17 cellular contexts compared by ENCODE assay signal in genomic region chr2:60861736-60862135, GRCh38. TPM values are rescaled to one million over a fixed set of nuclear protein-coding genes. Genes with fewer than 3 reads are reported as not detected.
DNase-seq lines count a peak whose midpoint lies in the region; ATAC-seq, FAIRE-seq and TF ChIP-seq lines count a peak whose summit lies in the region.
"Had no signal": no experiment of that assay in that cellular context is flagged by ENCODE, and none has a peak within 500 bp of the region (broad histone marks: within the 10 kb centered on the region; RNA-seq: fewer than 3 reads in every experiment).

No MANE protein-coding gene starts in this region.

- intact Hi-C loops in activated B cell treated with CpG ODN at 0.5 μM for 24 hours (cut with micrococcal nuclease), result no loop called here
- intact Hi-C loops in activated T-helper 1 cell treated with anti-CD3 and anti-CD28 coated beads, Interleukin-12 subunit alpha, Interleukin-12 subunit beta, Interleukin-2, Interleukin-4 antibody, amounts not matched to agents 30 ng/mL and 10 ng/mL and 1 ng/mL, durations not matched to agents 14 hours and 24 hours and 36 hours (cut with micrococcal nuclease), result no loop called here

- peaks cover 4% of the 10 kb centered on the region for H3K36me3 Mint-ChIP-seq in activated B cell treated with CpG ODN at 0.5 μM for 24 hours (ENCODE audit: low read depth)
- H3K36me3 Mint-ChIP-seq in neural crest cell (ENCODE audit: low read depth), result no peaks in the 10 kb centered on the region
- H3K36me3 Mint-ChIP-seq in activated T-helper 1 cell treated with anti-CD3 and anti-CD28 coated beads, Interleukin-12 subunit alpha, Interleukin-12 subunit beta, Interleukin-2, Interleukin-4 antibody, amounts not matched to agents 30 ng/mL and 10 ng/mL and 1 ng/mL, durations not matched to agents 14 hours and 24 hours and 36 hours (ENCODE audit: low read depth), result peaks cover 2% of the 10 kb centered on the region

- H3K27me3 Mint-ChIP-seq in activated B cell treated with CpG ODN at 0.5 μM for 24 hours (no peaks in the 10 kb centered on the region), neural crest cell (ENCODE audit: low read depth) (no peaks in the 10 kb centered on the region)
- peaks cover 5% of the 10 kb centered on the region for H3K27me3 Mint-ChIP-seq in activated T-helper 1 cell treated with anti-CD3 and anti-CD28 coated beads, Interleukin-12 subunit alpha, Interleukin-12 subunit beta, Interleukin-2, Interleukin-4 antibody, amounts not matched to agents 30 ng/mL and 10 ng/mL and 1 ng/mL, durations not matched to agents 14 hours and 24 hours and 36 hours (ENCODE audit: insufficient read depth)

- H3K4me3 Mint-ChIP-seq in activated B cell treated with CpG ODN at 0.5 μM for 24 hours (peak overlapping the region; percentile 28), neural crest cell (no peak overlapping the region)
- no peak overlapping the region for H3K4me3 Mint-ChIP-seq in activated T-helper 1 cell treated with anti-CD3 and anti-CD28 coated beads, Interleukin-12 subunit alpha, Interleukin-12 subunit beta, Interleukin-2, Interleukin-4 antibody, amounts not matched to agents 30 ng/mL and 10 ng/mL and 1 ng/mL, durations not matched to agents 14 hours and 24 hours and 36 hours
- H3K4me3 Mint-ChIP-seq: activated naive CD8-positive, alpha-beta T cell treated with anti-CD3 and anti-CD28 coated beads, Interleukin-2, amount 10 ng/mL, durations not matched to agents 7 days and 5 days had no signal

- FAIRE-seq in HTR-8/SVneo (lab: Jason Lieb, UNC), result peak; percentile 16
- FAIRE-seq: GM19239, RCC 7860 had no signal

- H3K4me1 Mint-ChIP-seq in activated B cell treated with CpG ODN at 0.5 μM for 24 hours (peaks cover 44% of the 10 kb centered on the region), neural crest cell (no peaks in the 10 kb centered on the region)
- peaks cover 17% of the 10 kb centered on the region for H3K4me1 Mint-ChIP-seq in activated T-helper 1 cell treated with anti-CD3 and anti-CD28 coated beads, Interleukin-12 subunit alpha, Interleukin-12 subunit beta, Interleukin-2, Interleukin-4 antibody, amounts not matched to agents 30 ng/mL and 10 ng/mL and 1 ng/mL, durations not matched to agents 14 hours and 24 hours and 36 hours (ENCODE audit: low read depth)

- POLR2A ChIA-PET in activated B cell treated with CpG ODN at 0.5 μM for 24 hours (lab: Charles Lee), result interaction anchor here (2.6 kb wide), 1 partner anchor 23 kb away, joined by 12 read pairs; no protein-coding TSS in a partner anchor

- no peak for TF ChIP-seq CTCF in activated B cell treated with CpG ODN at 0.5 μM for 24 hours (IDR thresholded peaks at IDR 0.05)
- TF ChIP-seq CTCF in neural crest cell (conservative IDR thresholded peaks at IDR 0.05), result no peak

- DNase-seq in NCI-H2029 (lab: John Stamatoyannopoulos, UW) (peak; percentile 47), NCI-H2029 treated with DMSO at 0.1 percent for 48 hours (lab: John Stamatoyannopoulos, UW) (no peak), HTR-8/SVneo (ENCODE audit: insufficient read length, low spot score) (no peak), activated B cell treated with CpG ODN at 0.5 μM for 24 hours (no peak), neural crest cell (ENCODE audit: low read depth, low spot score) (no peak), NK-92 (lab: John Stamatoyannopoulos, UW; ENCODE audit: unreplicated experiment) (no peak)
- no peak for DNase-seq in activated T-helper 1 cell treated with anti-CD3 and anti-CD28 coated beads, Interleukin-12 subunit alpha, Interleukin-12 subunit beta, Interleukin-2, Interleukin-4 antibody, amounts not matched to agents 30 ng/mL and 10 ng/mL and 1 ng/mL, durations not matched to agents 14 hours and 24 hours and 36 hours (ENCODE audit: low spot score)
- DNase-seq: activated naive CD8-positive, alpha-beta T cell treated with anti-CD3 and anti-CD28 coated beads, Interleukin-2, amount 10 ng/mL, durations not matched to agents 7 days and 5 days; activated T-cell treated with anti-CD3 and anti-CD28 coated beads, Interleukin-2, amount 50 U/mL, for 1 hour; MG63; NCI-H2081; NCI-H774; stimulated activated naive CD4-positive, alpha-beta T cell; tibial artery had no signal

- H3K9me3 Mint-ChIP-seq in activated B cell treated with CpG ODN at 0.5 μM for 24 hours, result peaks cover 2% of the 10 kb centered on the region
- no peaks in the 10 kb centered on the region for H3K9me3 Mint-ChIP-seq in neural crest cell
- peaks cover 13% of the 10 kb centered on the region for H3K9me3 Mint-ChIP-seq in activated T-helper 1 cell treated with anti-CD3 and anti-CD28 coated beads, Interleukin-12 subunit alpha, Interleukin-12 subunit beta, Interleukin-2, Interleukin-4 antibody, amounts not matched to agents 30 ng/mL and 10 ng/mL and 1 ng/mL, durations not matched to agents 14 hours and 24 hours and 36 hours

- ATAC-seq in activated B cell treated with CpG ODN at 0.5 μM for 24 hours (ENCODE audit: low read depth) (no peak), GM19467 (IDR thresholded peaks at IDR 0.05; ENCODE audit: unreplicated experiment) (no peak)

- H3K27ac Mint-ChIP-seq in activated B cell treated with CpG ODN at 0.5 μM for 24 hours (peak overlapping the region; percentile 63), neural crest cell (ENCODE audit: unreplicated experiment) (peak overlapping the region; percentile 79)
- H3K27ac Mint-ChIP-seq in activated T-helper 1 cell treated with anti-CD3 and anti-CD28 coated beads, Interleukin-12 subunit alpha, Interleukin-12 subunit beta, Interleukin-2, Interleukin-4 antibody, amounts not matched to agents 30 ng/mL and 10 ng/mL and 1 ng/mL, durations not matched to agents 14 hours and 24 hours and 36 hours, result no peak overlapping the region
- H3K27ac Mint-ChIP-seq: activated naive CD8-positive, alpha-beta T cell treated with anti-CD3 and anti-CD28 coated beads, Interleukin-2, amount 10 ng/mL, durations not matched to agents 7 days and 5 days had no signal

- CTCF ChIA-PET in activated B cell treated with CpG ODN at 0.5 μM for 24 hours (lab: Charles Lee), result no interaction called here

RNA-seq across cellular contexts. Expression of gene REL, which starts 19.6 kb away (rescaled TPM):
- 211 and 238 TPM in 2 replicates for total RNA-seq in activated B cell treated with CpG ODN at 0.5 μM for 24 hours
- total RNA-seq in neural crest cell, result 8.7 and 9.8 TPM in 2 replicates
- total RNA-seq in activated T-helper 1 cell treated with anti-CD3 and anti-CD28 coated beads, Interleukin-12 subunit alpha, Interleukin-12 subunit beta, Interleukin-2, Interleukin-4 antibody, amounts not matched to agents 30 ng/mL and 10 ng/mL and 1 ng/mL, durations not matched to agents 14 hours and 24 hours and 36 hours, result 93.6 and 97.2 TPM in 2 replicates
